20 cellular contexts compared by ENCODE assay signal in genomic region chr5:137728048-137728447, GRCh38. TPM values are rescaled to one million over a fixed set of nuclear protein-coding genes. Genes with fewer than 3 reads are reported as not detected.
DNase-seq lines count a peak whose midpoint lies in the region; ATAC-seq, FAIRE-seq and TF ChIP-seq lines count a peak whose summit lies in the region.
"Had no signal": no experiment of that assay in that cellular context is flagged by ENCODE, and none has a peak within 500 bp of the region (broad histone marks: within the 10 kb centered on the region; RNA-seq: fewer than 3 reads in every experiment).

No MANE protein-coding gene starts in this region.

- in situ Hi-C loops in Panc1 (cut with HindIII; ENCODE audit: low pct_unique_long_range_greater_than_20kb, low sequenced_read_pairs), result no loop called here

- no peaks in the 10 kb centered on the region; the same call in 1 of the 2 replicates for H3K23me2 ChIP-seq in H1 (ENCODE audit: low read depth, low read length)

- H3K79me2 ChIP-seq in GM23338 (replicated peaks; ENCODE audit: insufficient read depth), result peaks cover 75% of the 10 kb centered on the region
- peaks cover 0 to 36% of the 10 kb centered on the region in 2 experiments; a peak in 2 of 4 replicates for H3K79me2 ChIP-seq in H1 (ENCODE audit: control insufficient read depth in 1 of 2, insufficient read depth in 2 of 2, low read length in 2 of 2)
- peaks cover 46% of the 10 kb centered on the region for H3K79me2 ChIP-seq in neural progenitor cell (ENCODE audit: low read depth)

- no peaks in the 10 kb centered on the region for H3K79me1 ChIP-seq in H1 (ENCODE audit: low read depth, low read length)

- no peaks in the 10 kb centered on the region for H3K9me3 ChIP-seq in Panc1 (ENCODE audit: control insufficient read depth, insufficient read depth, low read depth, low read length)
- no peaks in the 10 kb centered on the region for H3K9me3 ChIP-seq in H1 (ENCODE audit: insufficient read depth in 2 of 2, low read depth in 1 of 2, low read length in 1 of 2)
- no peaks in the 10 kb centered on the region for H3K9me3 ChIP-seq in neural progenitor cell (ENCODE audit: low read depth)

- no peaks in the 10 kb centered on the region for H3K36me3 ChIP-seq in GM23338 (ENCODE audit: insufficient read depth)
- no peaks in the 10 kb centered on the region for H3K36me3 ChIP-seq in Panc1 (ENCODE audit: control insufficient read depth, insufficient read depth, low read length)
- H3K36me3 ChIP-seq in H1 (ENCODE audit: control insufficient read depth in 2 of 4, insufficient read depth in 4 of 4, low read length in 3 of 4), result no peaks in the 10 kb centered on the region
- no peaks in the 10 kb centered on the region for H3K36me3 ChIP-seq in neural progenitor cell

- no peak overlapping the region for H4K91ac ChIP-seq in H1 (replicated peaks; ENCODE audit: insufficient read length, low read length)

- H2AK5ac ChIP-seq in H1 (ENCODE audit: low read depth, low read length), result no peak overlapping the region

- ATAC-seq in GM23338, result peak; percentile 37; the same call in 2 of the 3 replicates
- no peak for ATAC-seq in Panc1
- ATAC-seq in HG03095 (IDR thresholded peaks at IDR 0.05; ENCODE audit: unreplicated experiment), result no peak

- BruUV-seq in Panc1 (replicated peaks; lab: Mats Ljungman, UMichigan), result no TSS peak

- H3K36me3 Mint-ChIP-seq in GM23338 (ENCODE audit: low read depth), result no peaks in the 10 kb centered on the region
- no peaks in the 10 kb centered on the region for H3K36me3 Mint-ChIP-seq in neural progenitor cell

- H3K4me2 ChIP-seq in GM23338 (no peak overlapping the region), H1 (ENCODE audit: insufficient read depth in 1 of 2, low read depth in 2 of 2, low read length in 2 of 2) (no peak overlapping the region), neural progenitor cell (no peak overlapping the region)
- H3K4me2 ChIP-seq: PC-9 had no signal

- H2BK20ac ChIP-seq in H1 (ENCODE audit: low read length), result no peak overlapping the region

- H3F3A ChIP-seq in GM23338 (replicated peaks; ENCODE audit: low read depth) (no peaks in the 10 kb centered on the region), neural progenitor cell (ENCODE audit: low read depth) (no peaks in the 10 kb centered on the region)

- H3K9ac ChIP-seq in H1 (replicated peaks in 1 of 4; ENCODE audit: extremely low read depth in 1 of 4, low read depth in 3 of 4, low read length in 3 of 4) (no peak overlapping the region), neural progenitor cell (no peak overlapping the region)

- peaks cover 2% of the 10 kb centered on the region; the same call in 1 of the 3 replicates for H3K4me1 Mint-ChIP-seq in GM23338
- no peaks in the 10 kb centered on the region for H3K4me1 Mint-ChIP-seq in neural progenitor cell

- intact Hi-C loops in Panc1 (cut with micrococcal nuclease; ENCODE audit: unreplicated experiment), result no loop called here

- 80% methylated on average over 1 of the region's 1 CpG; no CpG with 5 or more reads in 1 of the 2 experiments for WGBS in H1 (ENCODE audit: extremely low coverage in 1 of 2, insufficient coverage in 1 of 2, insufficient read length in 1 of 2, insufficient replicate concordance in 2 of 2, low coverage in 1 of 2, low lambda C conversion rate in 2 of 2, missing lambda C conversion rate in 1 of 2), 2 experiments

- H3K9me3 Mint-ChIP-seq in GM23338 (no peaks in the 10 kb centered on the region), neural progenitor cell (no peaks in the 10 kb centered on the region)
- H3K9me3 Mint-ChIP-seq: CD4-positive, CD25-positive, alpha-beta regulatory T cell had no signal

- no peaks in the 10 kb centered on the region for H3K9me2 ChIP-seq in GM23338 (ENCODE audit: insufficient read depth)

- FAIRE-seq in H1 (lab: Jason Lieb, UNC), result no peak

- DNase-seq in GM23338 (ENCODE audit: low spot score), result peak; percentile 23
- no peak for DNase-seq in Panc1 (ENCODE audit: low read depth, low spot score)
- DNase-seq in H1 (ENCODE audit: low read depth in 1 of 2, low spot score in 2 of 2), result no peak
- no peak for DNase-seq in neural progenitor cell (ENCODE audit: low spot score)
- DNase-seq in anterior cingulate cortex (lab: John Stamatoyannopoulos, UW), result no peak
- no peak for DNase-seq in NCI-H345 treated with DMSO at 0.1 percent for 48 hours (lab: John Stamatoyannopoulos, UW; ENCODE audit: unreplicated experiment)
- DNase-seq in stimulated activated CD8-positive, alpha-beta memory T cell treated with anti-CD3 and anti-CD28 coated beads, Interleukin-4, amount 100 ng/mL, for 48 hours, result no peak
- DNase-seq: ACHN; CD4-positive, CD25-positive, alpha-beta regulatory T cell; EL; H7; KG1; NCI-H1048; NCI-H1436 treated with DMSO at 0.1 percent for 48 hours; NCI-H2029 treated with DMSO at 0.1 percent for 48 hours; NCI-H510A; NCI-H774; PC-9; SHP77 treated with DMSO at 0.1 percent for 48 hours had no signal

- no peak overlapping the region for H2BK15ac ChIP-seq in H1 (ENCODE audit: low read length)

- peak in 1 of 2 experiments; percentile 43; a peak in 3 of 4 replicates for TF ChIP-seq CTCF in GM23338 (conservative IDR thresholded peaks at IDR 0.05; ENCODE audit: low read depth in 2 of 2)
- peak; percentile 8; the same call in 1 of the 2 replicates for TF ChIP-seq CTCF in Panc1 (IDR thresholded peaks at IDR 0.05)
- TF ChIP-seq CTCF in H1 (IDR thresholded peaks at IDR 0.05; ENCODE audit: control extremely low read depth in 1 of 3, insufficient read depth in 1 of 3, low read depth in 1 of 3, low read length in 3 of 3), result peak in 2 of 3 experiments; percentile 1 to 17; a peak in 2 of 4 replicates
- TF ChIP-seq CTCF in neural progenitor cell (IDR thresholded peaks at IDR 0.05), result peak; percentile 25

- TF ChIP-seq RAD21 in H1 (IDR thresholded peaks at IDR 0.05 in 1 of 2, conservative IDR thresholded peaks at IDR 0.05 in 1 of 2; ENCODE audit: low read depth in 2 of 2, low read length in 2 of 2), result peak; percentile 35 to 39; a peak in 3 of 4 replicates

- H3K4me3 ChIP-seq in GM23338, result no peak overlapping the region
- no peak overlapping the region for H3K4me3 ChIP-seq in Panc1 (ENCODE audit: low read depth in 2 of 2, low read length in 2 of 2)
- H3K4me3 ChIP-seq in H1 (ENCODE audit: extremely low read depth in 1 of 4, insufficient read depth in 2 of 4, low read depth in 3 of 4, low read length in 4 of 4), result no peak overlapping the region
- H3K4me3 ChIP-seq in neural progenitor cell, result no peak overlapping the region
- H3K4me3 ChIP-seq: PC-9 had no signal

- no peak overlapping the region for H2BK120ac ChIP-seq in H1 (replicated peaks; ENCODE audit: low read depth, low read length)

- no peak overlapping the region for H3K23ac ChIP-seq in H1 (ENCODE audit: insufficient read length)

- H3K4me3 Mint-ChIP-seq in GM23338, result no peak overlapping the region
- H3K4me3 Mint-ChIP-seq in neural progenitor cell, result no peak overlapping the region
- H3K4me3 Mint-ChIP-seq: CD4-positive, CD25-positive, alpha-beta regulatory T cell had no signal

- H3K27me3 Mint-ChIP-seq in GM23338 (ENCODE audit: insufficient read depth, low read depth, poor library complexity) (no peaks in the 10 kb centered on the region), neural progenitor cell (ENCODE audit: insufficient read depth, low read depth) (no peaks in the 10 kb centered on the region)

- no peak overlapping the region for H2AFZ ChIP-seq in GM23338
- H2AFZ ChIP-seq in H1 (ENCODE audit: low read length), result no peak overlapping the region
- H2AFZ ChIP-seq in neural progenitor cell (replicated peaks), result no peak overlapping the region
- H2AFZ ChIP-seq: PC-9 had no signal

- H4K20me1 ChIP-seq in GM23338 (replicated peaks; ENCODE audit: insufficient read depth) (peaks cover 5% of the 10 kb centered on the region), H1 (replicated peaks in 1 of 2; ENCODE audit: control insufficient read depth in 1 of 2, insufficient read depth in 2 of 2, low read length in 2 of 2) (no peaks in the 10 kb centered on the region), neural progenitor cell (ENCODE audit: low read depth) (no peaks in the 10 kb centered on the region)

- no peak for TF ChIP-seq POLR2A in H1 (IDR thresholded peaks at IDR 0.05; ENCODE audit: control extremely low read depth in 1 of 2, low read depth in 2 of 2, low read length in 2 of 2)

- H3K27ac ChIP-seq in GM23338 (ENCODE audit: low read depth) (no peak overlapping the region), Panc1 (ENCODE audit: low read length) (no peak overlapping the region), H1 (ENCODE audit: low read depth, low read length) (no peak overlapping the region), neural progenitor cell (no peak overlapping the region)
- H3K27ac ChIP-seq: PC-9 had no signal

- H3K56ac ChIP-seq in H1 (replicated peaks; ENCODE audit: insufficient read length, low read depth, low read length), result no peak overlapping the region

- POLR2A ChIA-PET in Panc1 (lab: Charles Lee), result no interaction called here
- POLR2A ChIA-PET in H1 (lab: Charles Lee; ENCODE audit: partially characterized antibody), result interaction anchor here (1.2 kb wide), 1 partner anchor 22 kb away, joined by 3 read pairs; no protein-coding TSS in a partner anchor

- H4K5ac ChIP-seq in H1 (ENCODE audit: insufficient read length, low read depth, low read length), result no peak overlapping the region

- no peak overlapping the region for H3K14ac ChIP-seq in H1 (ENCODE audit: insufficient read length)

- no peak overlapping the region for H2BK5ac ChIP-seq in H1 (ENCODE audit: low read depth, low read length)

- no peak overlapping the region for H4K8ac ChIP-seq in H1 (ENCODE audit: extremely low read depth, insufficient read depth, low read length)

- CTCF ChIA-PET in Panc1 (lab: Charles Lee) (interaction anchor here (0.6 kb wide), 1 partner anchor 657 kb away, joined by 9 read pairs; no protein-coding TSS in a partner anchor), H1 (lab: Charles Lee; ENCODE audit: partially characterized antibody) (interaction anchor here (0.7 to 4.4 kb wide), 10 partner anchors 8 to 97 kb away, joined by 3 to 37 read pairs (median 4); partner anchors contain the start of gene KLHL3)

- H3K27ac Mint-ChIP-seq in GM23338, result no peak overlapping the region
- no peak overlapping the region for H3K27ac Mint-ChIP-seq in neural progenitor cell
- H3K27ac Mint-ChIP-seq: CD4-positive, CD25-positive, alpha-beta regulatory T cell had no signal

- no peak overlapping the region for H3K18ac ChIP-seq in H1 (ENCODE audit: extremely low read depth, low read length)

- no peak overlapping the region for H2BK12ac ChIP-seq in H1 (ENCODE audit: low read depth, low read length)

- H3K4me1 ChIP-seq in GM23338 (ENCODE audit: insufficient read depth) (no peaks in the 10 kb centered on the region), Panc1 (ENCODE audit: control insufficient read depth, insufficient read depth, low read length) (no peaks in the 10 kb centered on the region), H1 (replicated peaks in 1 of 4; ENCODE audit: control insufficient read depth in 3 of 4, insufficient read depth in 4 of 4, low read length in 3 of 4) (no peaks in the 10 kb centered on the region; a peak in 1 of 7 replicates), neural progenitor cell (peaks cover 4% of the 10 kb centered on the region)

- no peaks in the 10 kb centered on the region for H3K27me3 ChIP-seq in GM23338 (ENCODE audit: insufficient read depth)
- peaks cover 2% of the 10 kb centered on the region; the same call in 1 of the 2 replicates for H3K27me3 ChIP-seq in Panc1 (ENCODE audit: control insufficient read depth, insufficient read depth, low read length)
- H3K27me3 ChIP-seq in H1 (replicated peaks in 1 of 4; ENCODE audit: control insufficient read depth in 3 of 4, extremely low read depth in 1 of 4, insufficient read depth in 3 of 4, low read length in 3 of 4), result no peaks in the 10 kb centered on the region
- H3K27me3 ChIP-seq in neural progenitor cell, result no peaks in the 10 kb centered on the region

- H3K4ac ChIP-seq in H1 (replicated peaks; ENCODE audit: insufficient read length, low read depth, low read length), result no peak overlapping the region

- no peak for TF ChIP-seq EP300 in H1 (IDR thresholded peaks at IDR 0.05; ENCODE audit: borderline replicate concordance in 1 of 2, low read depth in 2 of 2, low read length in 2 of 2)

RNA-seq across cellular contexts. Expression of gene KLHL3, which starts 7.8 kb away (rescaled TPM):
- 10.8 and 11.7 TPM in 2 replicates for total RNA-seq in GM23338 (2014; rRNA removed; shearing (Covaris generic))
- polyA plus RNA-seq in GM23338 (2016; fragmentation: Nextera tagmentation; extraction: Ambion mirVana) (3.1 and 4.9 TPM in 2 replicates), H1 (2011; rRNA removed) (6.0 and 7.4 TPM in 2 replicates)
- total RNA-seq in Panc1 (2021; ENCODE audit: unreplicated experiment) (1.9 TPM), neural progenitor cell (ENCODE audit: low replicate concordance) (17.2 and 26.8 TPM in 2 replicates)
- 1.2 TPM for polyA plus RNA-seq in Panc1 (2012; ENCODE audit: insufficient read length)
- total RNA-seq in H1 (2021; fragmentation: NEBNext Ultra II Directional; extraction: Animal tissue kit (Norgen Biotek cat#: 25700)), result 10.5 and 13.7 TPM in 2 replicates
- polyA plus RNA-seq in H1 (2011; cell fraction: cytosol; rRNA removed), result 8.6 TPM
- 18.9 TPM for polyA plus RNA-seq in H1 (2011; cell fraction: nucleus; rRNA removed)
- polyA plus RNA-seq in H1 (2012, experiment 1 of 2), result 7.0 to 11.6 TPM (median 7.3 TPM) in 4 replicates
- 0.66 TPM for polyA plus RNA-seq in H1 (2012, experiment 2 of 2)
- 3.9 TPM for polyA plus RNA-seq in H1 (2013, experiment 1 of 2)
- polyA plus RNA-seq in H1 (2013, experiment 2 of 2), result 3.8 TPM
- 61.3 and 74.4 TPM in 2 replicates for polyA minus RNA-seq in H1 (2011; rRNA and poly(A)+ RNA removed)
- polyA minus RNA-seq in H1 (2011; cell fraction: cytosol; rRNA and poly(A)+ RNA removed), result 12.0 TPM
- polyA minus RNA-seq in H1 (2011; cell fraction: nucleus; rRNA and poly(A)+ RNA removed), result 38.7 TPM

RNA-seq across cellular contexts. Expression of gene HNRNPA0, which starts 26.1 kb away (rescaled TPM):
- total RNA-seq in GM23338 (2014; rRNA removed; shearing (Covaris generic)), result 33.0 and 39.9 TPM in 2 replicates
- 15.1 and 15.9 TPM in 2 replicates for polyA plus RNA-seq in GM23338 (2016; fragmentation: Nextera tagmentation; extraction: Ambion mirVana)
- 33.3 TPM for total RNA-seq in Panc1 (2021; ENCODE audit: unreplicated experiment)
- 36.8 TPM for polyA plus RNA-seq in Panc1 (2012; ENCODE audit: insufficient read length)
- 71.3 and 74.9 TPM in 2 replicates for total RNA-seq in H1 (2021; fragmentation: NEBNext Ultra II Directional; extraction: Animal tissue kit (Norgen Biotek cat#: 25700))
- polyA plus RNA-seq in H1 (2011; rRNA removed), result 22.0 and 31.6 TPM in 2 replicates
- 35.0 TPM for polyA plus RNA-seq in H1 (2011; cell fraction: cytosol; rRNA removed)
- 23.6 TPM for polyA plus RNA-seq in H1 (2011; cell fraction: nucleus; rRNA removed)
- 52.9 to 55.8 TPM (median 53.9 TPM) in 4 replicates for polyA plus RNA-seq in H1 (2012, experiment 1 of 2)
- polyA plus RNA-seq in H1 (2012, experiment 2 of 2), result 17.2 TPM
- polyA plus RNA-seq in H1 (2013, experiment 1 of 2), result 43.1 TPM
- polyA plus RNA-seq in H1 (2013, experiment 2 of 2), result 42.6 TPM
- polyA minus RNA-seq in H1 (2011; rRNA and poly(A)+ RNA removed), result 9.3 and 11.3 TPM in 2 replicates
- polyA minus RNA-seq in H1 (2011; cell fraction: cytosol; rRNA and poly(A)+ RNA removed), result 16.1 TPM
- 17.9 TPM for polyA minus RNA-seq in H1 (2011; cell fraction: nucleus; rRNA and poly(A)+ RNA removed)
- 49.8 and 71.4 TPM in 2 replicates for total RNA-seq in neural progenitor cell (ENCODE audit: low replicate concordance)
